In genomic region chr12:52952082-52952801, GRCh38 we compare ENCODE assay signal across 1 cellular context.
TF ChIP-seq lines count a peak whose summit lies in the region.

No MANE protein-coding gene starts in this region.

TF ChIP-seq in GM23338, 12 proteins besides CTCF, POLR2A, EP300 and RAD21 (continued from another document):
- TF ChIP-seq REST (IDR thresholded peaks at IDR 0.05; ENCODE audit: unreplicated experiment) (no peak), POLR2AphosphoS5 (IDR thresholded peaks at IDR 0.05; ENCODE audit: low read depth) (no peak)
TF ChIP-seq in GM23338: peak in this region for 0.
